20 cellular contexts compared by ENCODE assay signal in the genomic region with DNA sequence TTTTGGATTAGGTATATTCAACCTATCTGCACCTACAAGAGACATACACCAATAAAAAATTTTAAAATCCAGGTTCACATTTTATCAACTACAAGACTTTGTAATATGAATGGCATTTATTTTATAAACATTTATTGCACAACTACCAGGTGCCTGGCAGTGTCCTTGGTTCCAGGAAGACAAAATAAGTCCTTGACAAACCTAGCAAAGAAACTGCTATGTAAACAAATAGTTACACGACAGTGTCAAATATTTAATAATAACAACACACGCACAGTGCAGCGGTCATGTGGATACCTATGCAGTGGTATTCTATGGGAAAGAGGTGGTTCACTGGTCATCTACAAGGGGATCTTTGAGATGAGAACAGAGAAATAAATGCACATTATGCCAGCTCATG.
A peak's percentile ranks its signal among the peaks of the same experiment; 100 is the strongest.
DNase-seq lines count a peak whose midpoint lies in the region; ATAC-seq, FAIRE-seq and TF ChIP-seq lines count a peak whose summit lies in the region.
"Had no signal": no experiment of that assay in that cellular context is flagged by ENCODE, and none has a peak within 500 bp of the region (broad histone marks: within the 10 kb centered on the region; RNA-seq: fewer than 3 reads in every experiment).

No MANE protein-coding gene starts in this region.

- H3K27ac ChIP-seq in PC-9, result peak overlapping the region; percentile 54
- no peak overlapping the region for H3K27ac ChIP-seq in small intestine (ENCODE audit: low read depth in 1 of 2, low read length in 1 of 2)
- H3K27ac ChIP-seq in CD4-positive, alpha-beta memory T cell (ENCODE audit: low read depth, low read length), result no peak overlapping the region
- H3K27ac ChIP-seq: HL-60, SJSA1 had no signal

- ATAC-seq in HG03280 (IDR thresholded peaks at IDR 0.05; ENCODE audit: unreplicated experiment) (no peak), left ventricle myocardium superior (no peak)

- H3K36me3 Mint-ChIP-seq in HFFc6 (ENCODE audit: low read depth), result peaks cover 43% of the 10 kb centered on the region
- no peaks in the 10 kb centered on the region for H3K36me3 Mint-ChIP-seq in CD4-positive, alpha-beta memory T cell
- H3K36me3 Mint-ChIP-seq: IgD-negative memory B cell had no signal

- H3K4me1 Mint-ChIP-seq in HFFc6 (ENCODE audit: low read depth), result peaks cover 63% of the 10 kb centered on the region
- no peaks in the 10 kb centered on the region for H3K4me1 Mint-ChIP-seq in CD4-positive, alpha-beta memory T cell
- H3K4me1 Mint-ChIP-seq: IgD-negative memory B cell had no signal

- no peak for TF ChIP-seq CTCF in HFFc6 (IDR thresholded peaks at IDR 0.05)
- TF ChIP-seq CTCF in PC-9 (conservative IDR thresholded peaks at IDR 0.05), result no peak

- peaks cover 17% of the 10 kb centered on the region for H3K79me2 ChIP-seq in PC-9 (ENCODE audit: low read depth)

- CTCF ChIA-PET in PC-9 (lab: Charles Lee), result no interaction called here
- CTCF ChIA-PET in CD4-positive, alpha-beta memory T cell (lab: Charles Lee; ENCODE audit: partially characterized antibody), result interaction anchor here (1.4 kb wide), 1 partner anchor 24 kb away, joined by 4 read pairs; no protein-coding TSS in a partner anchor

- intact Hi-C loops in PC-9 (cut with micrococcal nuclease; ENCODE audit: unreplicated experiment) (loop anchor here (1.0 kb wide), 1 partner anchor 74 kb away; no protein-coding TSS in a partner anchor), left ventricle myocardium superior (cut with micrococcal nuclease) (no loop called here)
- intact Hi-C loops in CD4-positive, alpha-beta memory T cell (cut with micrococcal nuclease), result no loop called here

- no peaks in the 10 kb centered on the region for H3K36me3 ChIP-seq in PC-9 (ENCODE audit: low read depth)
- H3K36me3 ChIP-seq in small intestine (ENCODE audit: control insufficient read depth in 2 of 2, insufficient read depth in 2 of 2, low read length in 2 of 2), result peaks cover 0 to 2% of the 10 kb centered on the region in 2 donors
- H3K36me3 ChIP-seq in CD4-positive, alpha-beta memory T cell (ENCODE audit: insufficient read depth, low read length), result no peaks in the 10 kb centered on the region

- H2AFZ ChIP-seq in PC-9, result no peak overlapping the region

- no peaks in the 10 kb centered on the region for H3K9me2 ChIP-seq in PC-9 (ENCODE audit: insufficient read depth)

- H3K4me3 ChIP-seq in PC-9 (no peak overlapping the region), small intestine (ENCODE audit: low read depth in 1 of 2, low read length in 2 of 2) (no peak overlapping the region)
- H3K4me3 ChIP-seq in CD4-positive, alpha-beta memory T cell (ENCODE audit: low read length in 2 of 2), result no peak overlapping the region
- H3K4me3 ChIP-seq: SJSA1 had no signal

- H3K27me3 ChIP-seq in PC-9 (ENCODE audit: insufficient read depth, low read depth) (no peaks in the 10 kb centered on the region), small intestine (ENCODE audit: control insufficient read depth in 2 of 2, insufficient read depth in 2 of 2, low read length in 2 of 2) (no peaks in the 10 kb centered on the region)
- H3K27me3 ChIP-seq in CD4-positive, alpha-beta memory T cell (ENCODE audit: insufficient read depth, low read length), result no peaks in the 10 kb centered on the region
- H3K27me3 ChIP-seq: SJSA1 had no signal

- H3K9me3 ChIP-seq in PC-9 (ENCODE audit: insufficient read depth, low read depth), result no peaks in the 10 kb centered on the region
- no peaks in the 10 kb centered on the region for H3K9me3 ChIP-seq in small intestine (ENCODE audit: control insufficient read depth, low read depth)
- no peaks in the 10 kb centered on the region for H3K9me3 ChIP-seq in CD4-positive, alpha-beta memory T cell (ENCODE audit: control insufficient read depth in 1 of 2, low read length in 2 of 2)
- H3K9me3 ChIP-seq: SJSA1 had no signal

- H3K4me1 ChIP-seq in PC-9 (replicated peaks; ENCODE audit: insufficient read depth), result peaks cover 26% of the 10 kb centered on the region
- peaks cover 0 to 7% of the 10 kb centered on the region in 2 donors for H3K4me1 ChIP-seq in small intestine (ENCODE audit: control insufficient read depth in 2 of 2, insufficient read depth in 1 of 2, low read depth in 1 of 2, low read length in 1 of 2)
- H3K4me1 ChIP-seq in CD4-positive, alpha-beta memory T cell (ENCODE audit: insufficient read depth, low read length), result no peaks in the 10 kb centered on the region

- peak overlapping the region; percentile 55 for H3K4me2 ChIP-seq in PC-9

- H3K4me3 Mint-ChIP-seq in HFFc6, result no peak overlapping the region
- H3K4me3 Mint-ChIP-seq in CD4-positive, alpha-beta memory T cell, result no peak overlapping the region
- H3K4me3 Mint-ChIP-seq: IgD-negative memory B cell had no signal

- POLR2A ChIA-PET in PC-9 (lab: Charles Lee; ENCODE audit: unreplicated experiment), result interaction anchor here (0.6 to 0.7 kb wide), 2 partner anchors 10 to 355 kb away, joined by 3 to 7 read pairs; no protein-coding TSS in a partner anchor
- POLR2A ChIA-PET in CD4-positive, alpha-beta memory T cell (lab: Charles Lee; ENCODE audit: partially characterized antibody), result no interaction called here

- BruUV-seq in PC-9 (replicated peaks; lab: Mats Ljungman, UMichigan), result no TSS peak

- H3K27ac Mint-ChIP-seq in HFFc6, result peak overlapping the region; percentile 34
- no peak overlapping the region for H3K27ac Mint-ChIP-seq in CD4-positive, alpha-beta memory T cell
- H3K27ac Mint-ChIP-seq: IgD-negative memory B cell had no signal

- 31 to 51% (median 46%) methylated on average over 3 of the region's 3 CpGs for WGBS in small intestine, 3 donors

- H3K27me3 Mint-ChIP-seq in HFFc6 (ENCODE audit: insufficient read depth), result peaks cover 3% of the 10 kb centered on the region
- no peaks in the 10 kb centered on the region for H3K27me3 Mint-ChIP-seq in CD4-positive, alpha-beta memory T cell
- H3K27me3 Mint-ChIP-seq: IgD-negative memory B cell had no signal

- H4K20me1 ChIP-seq in PC-9 (ENCODE audit: insufficient read depth), result no peaks in the 10 kb centered on the region

- H3K9me3 Mint-ChIP-seq in HFFc6, result no peaks in the 10 kb centered on the region
- H3K9me3 Mint-ChIP-seq in CD4-positive, alpha-beta memory T cell, result peaks cover 0 to 1% (median 0%) of the 10 kb centered on the region in 8 donors

- DNase-seq in HFFc6 (no peak), PC-9 (peak; percentile 56 to 94), iris pigment epithelial cell (ENCODE audit: low read depth) (peak; percentile 40), small intestine (peak; percentile 25), left ventricle myocardium superior (no peak), DMS153 (lab: John Stamatoyannopoulos, UW) (no peak)
- DNase-seq in CD4-positive, alpha-beta memory T cell, result no peak
- DNase-seq: ACHN, C1 segment of cervical spinal cord, DND-41, H7, Karpas-422, NCI-H1092 treated with DMSO at 0.1 percent for 48 hours, NCI-H2081, NCI-H510A, NCI-H748 treated with DMSO at 0.1 percent for 48 hours had no signal

- FAIRE-seq in small intestine (lab: Jason Lieb, UNC), result no peak

- peaks cover 12% of the 10 kb centered on the region for H3F3A ChIP-seq in PC-9 (ENCODE audit: insufficient read depth, low read depth)

Comparison
In these comparisons a context has a peak if more than half of its experiments do, and no peak if none do; other contexts are left out.
1. DNase-seq: peak in PC-9 (2 of 2), iris pigment epithelial cell (single experiment) and small intestine (single experiment); none in HFFc6 (single experiment), CD4-positive, alpha-beta memory T cell (0 of 5), left ventricle myocardium superior (single experiment) and DMS153 (single experiment).